Comparison of ENCODE assay signal across 8 cellular contexts in the genomic region with DNA sequence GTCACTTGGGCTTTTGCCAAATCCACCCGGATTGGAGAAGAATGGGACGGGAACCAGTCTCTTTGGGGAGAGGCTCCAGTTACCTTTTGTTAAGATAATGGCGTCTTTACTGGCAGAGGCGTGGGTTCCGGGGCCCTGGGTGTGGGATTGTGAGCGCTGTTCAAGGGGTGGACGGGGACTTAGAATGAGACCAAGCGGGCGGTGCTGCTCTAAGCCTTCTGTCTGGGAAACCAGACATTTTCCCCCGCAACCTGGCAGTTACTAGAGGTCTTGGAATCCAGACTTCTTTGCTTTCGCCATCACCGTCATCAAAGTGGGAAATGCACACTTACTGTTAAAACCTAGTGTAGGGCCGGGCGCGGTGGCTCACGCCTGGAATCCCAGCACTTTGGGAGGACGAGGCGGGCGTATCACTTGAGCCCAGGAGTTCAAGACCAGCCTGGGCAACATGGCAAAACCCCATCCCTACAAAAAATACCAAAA. TPM values are rescaled to one million over a fixed set of nuclear protein-coding genes. Genes with fewer than 3 reads are reported as not detected.
DNase-seq lines count a peak whose midpoint lies in the region; TF ChIP-seq lines count a peak whose summit lies in the region.

No MANE protein-coding gene starts in this region.

- H3K4me3 ChIP-seq in LNCaP clone FGC (ENCODE audit: low read depth, low read length) (peak overlapping the region; percentile 93), mucosa of stomach (ENCODE audit: low read length) (peak overlapping the region; percentile 71)

- H3K9me3 Mint-ChIP-seq in activated naive CD4-positive, alpha-beta T cell treated with anti-CD3 and anti-CD28 coated beads for 36 hours, result no peaks in the 10 kb centered on the region

- no peak for TF ChIP-seq CTCF in LNCaP clone FGC (IDR thresholded peaks at IDR 0.05; ENCODE audit: control insufficient read depth, extremely low read depth, insufficient read depth)

- H3K36me3 Mint-ChIP-seq in activated naive CD4-positive, alpha-beta T cell treated with anti-CD3 and anti-CD28 coated beads for 36 hours (ENCODE audit: low read depth), result peaks cover 7% of the 10 kb centered on the region

- DNase-seq in activated naive CD4-positive, alpha-beta T cell treated with anti-CD3 and anti-CD28 coated beads for 36 hours, result no peak
- DNase-seq in activated naive CD4-positive, alpha-beta T cell treated with Interleukin-2 at 50 U/mL for 16 hours, result no peak
- DNase-seq in LNCaP clone FGC (ENCODE audit: low read depth), result no peak
- peak; percentile 62 for DNase-seq in dedifferentiated amniotic fluid mesenchymal stem cell (ENCODE audit: extremely low spot score)
- no peak for DNase-seq in stimulated activated CD4-positive, alpha-beta T cell treated with anti-CD3 and anti-CD28 coated beads, Interleukin-12 subunit alpha, Interleukin-12 subunit beta, amount 100 ng/mL, for 4 hours
- DNase-seq in DMS 273 (lab: John Stamatoyannopoulos, UW; ENCODE audit: unreplicated experiment), result no peak
- DNase-seq in stimulated activated naive CD4-positive, alpha-beta T cell (lab: John Stamatoyannopoulos, UW), result no peak

- peaks cover 41% of the 10 kb centered on the region for H3K4me1 ChIP-seq in mucosa of stomach (ENCODE audit: control insufficient read depth, insufficient read depth, low read length)

- H3K27me3 Mint-ChIP-seq in activated naive CD4-positive, alpha-beta T cell treated with anti-CD3 and anti-CD28 coated beads for 36 hours (ENCODE audit: low read depth), result no peaks in the 10 kb centered on the region

- H3K9ac ChIP-seq in mucosa of stomach (ENCODE audit: low read length), result peak overlapping the region; percentile 99

- peaks cover 30% of the 10 kb centered on the region for H3K4me1 Mint-ChIP-seq in activated naive CD4-positive, alpha-beta T cell treated with anti-CD3 and anti-CD28 coated beads for 36 hours (ENCODE audit: low read depth)

- no peaks in the 10 kb centered on the region for H3K36me3 ChIP-seq in mucosa of stomach (ENCODE audit: control insufficient read depth, insufficient read depth, low read length)

- no peaks in the 10 kb centered on the region for H3K27me3 ChIP-seq in mucosa of stomach (ENCODE audit: control insufficient read depth, insufficient read depth, low read length)

- no peaks in the 10 kb centered on the region for H3K9me3 ChIP-seq in mucosa of stomach (ENCODE audit: control insufficient read depth, low read length)

- peak overlapping the region; percentile 99 for H3K4me3 Mint-ChIP-seq in activated naive CD4-positive, alpha-beta T cell treated with anti-CD3 and anti-CD28 coated beads for 36 hours

- intact Hi-C loops in activated naive CD4-positive, alpha-beta T cell treated with anti-CD3 and anti-CD28 coated beads for 36 hours (cut with micrococcal nuclease), result loop anchor here (1.0 to 5.0 kb wide), 7 partner anchors 17 to 473 kb away; a partner anchor contains a TSS

- H3K27ac Mint-ChIP-seq in activated naive CD4-positive, alpha-beta T cell treated with anti-CD3 and anti-CD28 coated beads for 36 hours, result peak overlapping the region; percentile 100

- CTCF ChIA-PET in activated naive CD4-positive, alpha-beta T cell treated with anti-CD3 and anti-CD28 coated beads for 36 hours (lab: Charles Lee), result interaction anchor here (0.6 to 1.5 kb wide), 4 partner anchors 25 to 323 kb away, joined by 3 to 6 read pairs (median 4); no protein-coding TSS in a partner anchor

RNA-seq across cellular contexts. Expression of a gene that starts 0.7 kb away (rescaled TPM):
- total RNA-seq in activated naive CD4-positive, alpha-beta T cell treated with anti-CD3 and anti-CD28 coated beads for 36 hours, result 10 to 100 TPM in 1 of 2 experiments, 1 to 10 TPM in 1; 9.7 to 12.2 TPM

RNA-seq across cellular contexts. Expression of a gene that starts 0.8 kb away (rescaled TPM):
- total RNA-seq in activated naive CD4-positive, alpha-beta T cell treated with anti-CD3 and anti-CD28 coated beads for 36 hours, result 10 to 100 TPM; 31.4 to 34.9 TPM

RNA-seq across cellular contexts. Expression of a gene that starts 20.9 kb away (rescaled TPM):
- total RNA-seq in activated naive CD4-positive, alpha-beta T cell treated with anti-CD3 and anti-CD28 coated beads for 36 hours, result 1 to 10 TPM; 3.1 to 5.0 TPM

RNA-seq across cellular contexts. Expression of a gene that starts 38.9 kb away (rescaled TPM):
- 10 to 100 TPM; 20.7 to 21.0 TPM for total RNA-seq in activated naive CD4-positive, alpha-beta T cell treated with anti-CD3 and anti-CD28 coated beads for 36 hours

RNA-seq across cellular contexts. Expression of a gene that starts 47.4 kb away (rescaled TPM):
- total RNA-seq in activated naive CD4-positive, alpha-beta T cell treated with anti-CD3 and anti-CD28 coated beads for 36 hours, result under 1 TPM in 1 of 2 experiments, not detected in 1; 0.14 TPM
